8 cellular contexts compared by ENCODE assay signal in the genomic region with DNA sequence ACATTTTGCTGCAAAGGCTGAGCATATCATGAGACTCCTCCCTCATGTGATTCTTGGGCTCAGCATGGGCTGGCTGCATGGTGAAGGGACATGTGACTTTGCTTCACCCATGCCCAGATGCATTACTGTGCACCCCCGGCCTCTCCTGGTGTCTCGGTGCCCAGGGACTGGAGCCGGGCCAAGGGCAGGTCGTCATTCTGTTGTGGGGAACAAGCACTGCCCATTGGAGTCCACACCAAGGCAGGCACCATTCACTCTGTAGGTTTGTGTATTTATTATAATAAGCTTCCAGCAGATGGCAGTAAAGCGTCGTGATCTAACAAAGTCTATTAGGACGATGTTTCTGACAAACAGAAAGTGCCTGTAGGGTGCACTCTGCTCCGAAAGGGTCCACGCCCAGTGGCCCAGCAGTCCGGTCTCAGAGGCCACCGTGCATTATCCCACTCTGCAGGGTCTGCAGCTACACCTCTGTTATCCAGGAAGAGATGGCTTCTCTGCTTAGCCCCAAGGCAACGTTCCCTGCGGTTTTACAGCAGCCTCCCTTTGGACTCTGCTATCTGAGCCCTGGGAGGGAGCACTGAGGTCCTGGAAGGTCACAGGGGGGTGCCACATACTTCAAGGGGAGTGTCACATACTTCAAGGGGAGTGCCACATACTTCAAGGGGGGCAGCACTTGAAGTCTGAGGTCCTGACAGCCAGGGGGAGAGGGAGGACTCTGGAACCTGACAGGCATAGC.
A peak's percentile ranks its signal among the peaks of the same experiment; 100 is the strongest.
DNase-seq lines count a peak whose midpoint lies in the region; ATAC-seq and TF ChIP-seq lines count a peak whose summit lies in the region.

No MANE protein-coding gene starts in this region.

- H3K36me3 ChIP-seq in GM23248 (ENCODE audit: low read depth) (no peaks in the 10 kb centered on the region), PC-3 (ENCODE audit: low read depth, low read length) (no peaks in the 10 kb centered on the region), vagina (no peaks in the 10 kb centered on the region)

- TF ChIP-seq CTCF in PC-3 (conservative IDR thresholded peaks at IDR 0.05; ENCODE audit: low read depth, low read length) (peak; percentile 79), foreskin keratinocyte (conservative IDR thresholded peaks at IDR 0.05) (peak; percentile 74), vagina (IDR thresholded peaks at IDR 0.05) (peak; percentile 27 to 46 (median 36))

- H4K20me1 ChIP-seq in GM23248 (ENCODE audit: insufficient read depth), result no peaks in the 10 kb centered on the region
- no peaks in the 10 kb centered on the region for H4K20me1 ChIP-seq in PC-3 (ENCODE audit: low read length)

- intact Hi-C loops in PC-3 (cut with micrococcal nuclease) (loop anchor here (1.0 to 10.0 kb wide), 5 partner anchors 163 to 773 kb away; no protein-coding TSS in a partner anchor), vagina (cut with DNase I) (no loop called here)

- H2AFZ ChIP-seq in GM23248 (peak overlapping the region; percentile 29), PC-3 (ENCODE audit: low read length) (peak overlapping the region; percentile 70; the same call in 1 of the 2 replicates)

- H3K4me2 ChIP-seq in GM23248 (ENCODE audit: unreplicated experiment) (peak overlapping the region; percentile 59), PC-3 (ENCODE audit: low read length) (peak overlapping the region; percentile 82)

- H3K27ac ChIP-seq in GM23248 (no peak overlapping the region), PC-3 (ENCODE audit: low read length) (no peak overlapping the region), foreskin keratinocyte (no peak overlapping the region), vagina (no peak overlapping the region)

- H3K4me3 ChIP-seq in GM23248, result peak overlapping the region; percentile 51
- H3K4me3 ChIP-seq in PC-3 (ENCODE audit: low read length), result peak overlapping the region; percentile 48; the same call in 1 of the 2 replicates
- H3K4me3 ChIP-seq in vagina, result peak overlapping the region; percentile 25 to 33

- H3K9ac ChIP-seq in GM23248 (no peak overlapping the region), PC-3 (ENCODE audit: low read length) (no peak overlapping the region)

- peaks cover 6% of the 10 kb centered on the region; the same call in 1 of the 2 replicates for H3K4me1 ChIP-seq in GM23248 (ENCODE audit: insufficient read depth)
- no peaks in the 10 kb centered on the region; the same call in 1 of the 2 replicates for H3K4me1 ChIP-seq in PC-3 (ENCODE audit: insufficient read depth, low read length)
- no peaks in the 10 kb centered on the region for H3K4me1 ChIP-seq in foreskin keratinocyte
- peaks cover 22% of the 10 kb centered on the region for H3K4me1 ChIP-seq in vagina

- H3K27me3 ChIP-seq in GM23248 (replicated peaks; ENCODE audit: insufficient read depth) (no peaks in the 10 kb centered on the region), PC-3 (ENCODE audit: low read length) (peaks cover 17% of the 10 kb centered on the region; the same call in 1 of the 2 replicates), foreskin keratinocyte (no peaks in the 10 kb centered on the region), vagina (no peaks in the 10 kb centered on the region)

- TF ChIP-seq POLR2A in vagina (IDR thresholded peaks at IDR 0.05), result no peak

- POLR2A ChIA-PET in PC-3 (lab: Charles Lee; ENCODE audit: unreplicated experiment), result no interaction called here

- ATAC-seq in PC-3 (peak; percentile 98), foreskin keratinocyte (peak; percentile 92)

- no peaks in the 10 kb centered on the region for H3K9me3 ChIP-seq in GM23248 (ENCODE audit: low read depth)
- H3K9me3 ChIP-seq in PC-3 (ENCODE audit: low read length), result 0 out of 2 replicates have a peak, but pooled peaks cover 5% of the 10 kb centered on the region
- H3K9me3 ChIP-seq in vagina, result no peaks in the 10 kb centered on the region

- H3K79me2 ChIP-seq in GM23248 (ENCODE audit: insufficient read depth) (no peaks in the 10 kb centered on the region), PC-3 (ENCODE audit: low read length) (no peaks in the 10 kb centered on the region)

- no peaks in the 10 kb centered on the region for H3F3A ChIP-seq in GM23248 (ENCODE audit: insufficient read depth)
- no peaks in the 10 kb centered on the region for H3F3A ChIP-seq in PC-3 (ENCODE audit: low read length, unreplicated experiment)

- no peaks in the 10 kb centered on the region for H3K9me2 ChIP-seq in GM23248 (ENCODE audit: insufficient read depth)
- no peaks in the 10 kb centered on the region for H3K9me2 ChIP-seq in PC-3 (replicated peaks; ENCODE audit: low read length)

- CTCF ChIA-PET in PC-3 (lab: Charles Lee), result interaction anchor here (0.6 to 1.0 kb wide), 3 partner anchors 164 to 476 kb away, joined by 3 to 4 read pairs (median 4); no protein-coding TSS in a partner anchor

- in situ Hi-C loops in GM23248 (cut with MboI), result no loop called here

- WGBS in GM23248 (ENCODE audit: low coverage in 1 of 2, low lambda C conversion rate in 2 of 2, missing lambda C conversion rate in 2 of 2), 2 experiments, result 3 to 5% methylated on average over 13 of the region's 13 CpGs

- BruUV-seq in PC-3 (replicated peaks; lab: Mats Ljungman, UMichigan), result no TSS peak

- peak; percentile 88 for DNase-seq in GM03348 (ENCODE audit: low spot score)
- DNase-seq in GM23248, result peak; percentile 85
- peak; percentile 86 for DNase-seq in KG1 (lab: John Stamatoyannopoulos, UW)
- DNase-seq in PC-3, result peak; percentile 91
- DNase-seq in activated effector memory CD4-positive, alpha-beta T cell treated with Interleukin-2 at 50 U/mL for 16 hours, result peak; percentile 11
- peak; percentile 29 to 54 for DNase-seq in foreskin keratinocyte
- peak; percentile 28 for DNase-seq in non-pigmented ciliary epithelial cell (ENCODE audit: low read depth)
- DNase-seq in vagina (ENCODE audit: extremely low spot score in 2 of 2), result no peak

Comparison
In these comparisons a context has a peak if more than half of its experiments do, and no peak if none do; other contexts are left out.
1. DNase-seq: peak in GM03348 (single experiment), GM23248 (single experiment), KG1 (single experiment), PC-3 (single experiment), activated effector memory CD4-positive, alpha-beta T cell treated with Interleukin-2 at 50 U/mL for 16 hours (single experiment), foreskin keratinocyte (2 of 2) and non-pigmented ciliary epithelial cell (single experiment); none in vagina (0 of 2).
2. Peak in every context shown above with its lines, with median percentiles within 50 percentile points of each other: H3K4me3 ChIP-seq and CTCF ChIP-seq.